25 cellular contexts compared by ENCODE assay signal in genomic region chr17:73934696-73935095, GRCh38.
"Had no signal": no experiment of that assay in that cellular context is flagged by ENCODE, and none has a peak within 500 bp of the region (broad histone marks: within the 10 kb centered on the region; RNA-seq: fewer than 3 reads in every experiment).

No MANE protein-coding gene starts in this region.

- H3K9ac ChIP-seq: parathyroid adenoma had no signal

- H3K36me3 ChIP-seq: esophagus squamous epithelium, lower lobe of right lung, prostate gland, sigmoid colon, spleen, thoracic aorta, tibial nerve, upper lobe of left lung, uterus had no signal

- ATAC-seq: left ventricle myocardium superior; lower lobe of right lung; natural killer cell; right cardiac atrium; stimulated activated memory B cell treated with anti-CD40 and anti-IgM and Interleukin-4, amounts not matched to agents 10 μg/mL and 1 μg/mL and 100 μg/mL, for 72 hours; stimulated activated naive CD8-positive, alpha-beta T cell treated with anti-CD3 and anti-CD28 coated beads, Interleukin-15, Interleukin-2, amounts not matched to agents 100 U/mL and 50 U/mL, for 24 hours had no signal

- FAIRE-seq: endometrium, keratinocyte had no signal

- H3K27ac ChIP-seq: coronary artery, esophagus squamous epithelium, lower lobe of right lung, parathyroid adenoma, prostate gland, sigmoid colon, skin epidermis, spleen, thoracic aorta, tibial nerve, upper lobe of left lung, uterus had no signal

- H3K4me3 ChIP-seq: coronary artery, esophagus squamous epithelium, lower lobe of right lung, prostate gland, sigmoid colon, skin epidermis, spleen, thoracic aorta, tibial nerve, upper lobe of left lung, uterus had no signal

- H3K79me2 ChIP-seq: parathyroid adenoma had no signal

- H3K27me3 ChIP-seq: sigmoid colon, tibial nerve, upper lobe of left lung, uterus had no signal

- H3K9me3 ChIP-seq: esophagus squamous epithelium, lower lobe of right lung, prostate gland, sigmoid colon, spleen, thoracic aorta, tibial nerve, upper lobe of left lung, uterus had no signal

- DNase-seq: dermis blood vessel endothelial cell; effector memory CD4-positive, alpha-beta T cell; erythroblast; esophagus squamous epithelium; foreskin melanocyte; left ventricle myocardium superior; lower lobe of right lung; natural killer cell; occipital lobe; right cardiac atrium; sigmoid colon; spleen; stimulated activated CD4-positive, alpha-beta T cell treated with anti-CD3 and anti-CD28 coated beads, Interleukin-4, amount 100 ng/mL, for 4 hours; stimulated activated naive CD8-positive, alpha-beta T cell treated with anti-CD3 and anti-CD28 coated beads, Interleukin-15, Interleukin-2, amounts not matched to agents 100 U/mL and 50 U/mL, for 24 hours; upper lobe of left lung; uterus had no signal

- H3K4me1 ChIP-seq: esophagus squamous epithelium, lower lobe of right lung, parathyroid adenoma, prostate gland, sigmoid colon, upper lobe of left lung, uterus had no signal

- H2AFZ ChIP-seq: parathyroid adenoma had no signal
